In the genomic region with DNA sequence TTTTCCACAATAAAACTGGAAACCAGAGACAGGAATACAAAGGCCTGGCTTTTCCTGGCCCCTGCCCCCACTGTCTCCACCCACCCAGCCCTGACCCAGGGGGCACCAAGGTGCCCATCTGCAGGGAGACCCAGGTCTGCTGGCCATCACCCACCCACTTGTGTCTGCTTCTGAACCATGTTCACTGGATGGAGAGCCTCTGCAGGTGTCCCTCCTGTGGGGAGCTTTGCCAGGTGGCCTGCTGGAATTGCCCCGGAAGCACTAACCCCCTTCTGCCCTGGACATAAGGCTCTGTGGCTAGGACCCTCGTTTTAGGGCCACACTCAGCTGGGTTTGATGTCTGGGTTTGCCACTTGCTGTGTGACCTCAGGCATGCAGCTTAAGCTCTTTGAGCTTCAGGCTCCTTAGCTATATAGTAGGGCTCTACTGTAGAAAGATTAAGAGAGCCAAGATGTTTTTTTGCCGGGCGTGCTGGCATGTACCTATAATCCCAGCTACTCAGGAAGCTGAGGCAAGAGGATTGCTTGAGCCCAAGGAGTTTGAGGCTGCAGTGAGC, we compare ENCODE assay signal across 16 cellular contexts. TPM values are rescaled to one million over a fixed set of nuclear protein-coding genes. Genes with fewer than 3 reads are reported as not detected.
DNase-seq lines count a peak whose midpoint lies in the region; ATAC-seq and TF ChIP-seq lines count a peak whose summit lies in the region.
"Had no signal": no experiment of that assay in that cellular context is flagged by ENCODE, and none has a peak within 500 bp of the region (broad histone marks: within the 10 kb centered on the region; RNA-seq: fewer than 3 reads in every experiment).

No MANE protein-coding gene starts in this region.

- no peak for DNase-seq in CD4-positive, alpha-beta T cell
- DNase-seq in GM13976 (ENCODE audit: low spot score) (peak; percentile 22), epidermal melanocyte (ENCODE audit: insufficient read length, low spot score) (peak; percentile 17), retina (peak; percentile 1), glomerular visceral epithelial cell (ENCODE audit: extremely low spot score) (no peak), mesenchymal stem cell (no peak), HK-2 (ENCODE audit: unreplicated experiment) (no peak)
- DNase-seq: GM23248, KBM-7, NCI-H146, NCI-H2081 treated with DMSO at 0.1 percent for 48 hours, NCI-H2227 treated with DMSO at 0.1 percent for 48 hours, NCI-H526, PC-3, SHP77 treated with DMSO at 0.1 percent for 48 hours had no signal

- peaks cover 56% of the 10 kb centered on the region for H3K27me3 ChIP-seq in CD4-positive, alpha-beta T cell (ENCODE audit: control insufficient read depth, insufficient read depth, low read length)
- no peaks in the 10 kb centered on the region for H3K27me3 ChIP-seq in mesenchymal stem cell (ENCODE audit: control insufficient read depth in 1 of 2, insufficient read depth in 1 of 2, low read length in 2 of 2)

- H3K4me2 ChIP-seq in mesenchymal stem cell (ENCODE audit: low read length, poor library complexity, severe bottlenecking) = no peak overlapping the region

- TF ChIP-seq CTCF in CD4-positive, alpha-beta T cell (IDR thresholded peaks at IDR 0.05) = no peak
- TF ChIP-seq CTCF in GM13976 (IDR thresholded peaks at IDR 0.05; ENCODE audit: borderline replicate concordance, control extremely low read depth, extremely low read depth, insufficient read depth, missing control alignments) = no peak

- H3K18ac ChIP-seq in mesenchymal stem cell (ENCODE audit: low read depth in 1 of 2, low read length in 2 of 2) = no peak overlapping the region

- H3K9ac ChIP-seq in mesenchymal stem cell (ENCODE audit: low read length) = no peak overlapping the region
- H3K9ac ChIP-seq: GM23248 had no signal

- peaks cover 28% of the 10 kb centered on the region for H3K4me1 Mint-ChIP-seq in CD4-positive, alpha-beta T cell (ENCODE audit: low read depth)

- CTCF ChIA-PET in CD4-positive, alpha-beta T cell (lab: Charles Lee) = no interaction called here

- H2BK5ac ChIP-seq in mesenchymal stem cell (ENCODE audit: low read depth, low read length, poor library complexity, severe bottlenecking) = no peak overlapping the region

- H3K27me3 Mint-ChIP-seq in CD4-positive, alpha-beta T cell = peaks cover 55% of the 10 kb centered on the region

- H3K4ac ChIP-seq in mesenchymal stem cell (ENCODE audit: low read depth in 1 of 2, low read length in 2 of 2) = no peak overlapping the region

- no peak overlapping the region for H3K14ac ChIP-seq in mesenchymal stem cell (ENCODE audit: low read length in 2 of 2)

- no peak overlapping the region for H2BK12ac ChIP-seq in mesenchymal stem cell (ENCODE audit: low read length in 2 of 2)

- H2BK120ac ChIP-seq in mesenchymal stem cell (ENCODE audit: low read depth, low read length) = no peak overlapping the region

- WGBS in mesenchymal stem cell = 90% methylated on average over 4 of the region's 4 CpGs

- peak overlapping the region; percentile 76 for H3K4me3 Mint-ChIP-seq in CD4-positive, alpha-beta T cell

- no peak overlapping the region for H3K27ac ChIP-seq in CD4-positive, alpha-beta T cell (ENCODE audit: low read depth, low read length)
- H3K27ac ChIP-seq in mesenchymal stem cell (ENCODE audit: low read length, poor library complexity, severe bottlenecking) = no peak overlapping the region
- H3K27ac ChIP-seq: GM23248 had no signal

- no peak overlapping the region for H4K8ac ChIP-seq in mesenchymal stem cell (ENCODE audit: low read length)

- H4K91ac ChIP-seq in mesenchymal stem cell (ENCODE audit: low read length) = no peak overlapping the region

- H3K79me1 ChIP-seq in mesenchymal stem cell (replicated peaks; ENCODE audit: low read length, poor library complexity, severe bottlenecking) = peaks cover 53% of the 10 kb centered on the region

- no peak overlapping the region for H2AK5ac ChIP-seq in mesenchymal stem cell (ENCODE audit: low read length, severe bottlenecking)

- POLR2A ChIA-PET in CD4-positive, alpha-beta T cell (lab: Charles Lee) = interaction anchor here (6.7 kb wide), 1 partner anchor 30 kb away, joined by 67 read pairs; no protein-coding TSS in a partner anchor

- ATAC-seq in CD4-positive, alpha-beta T cell (ENCODE audit: poor library complexity) = no peak
- no peak for ATAC-seq in HG03442 (IDR thresholded peaks at IDR 0.05; ENCODE audit: unreplicated experiment)
- ATAC-seq: PC-3 had no signal

- intact Hi-C loops in CD4-positive, alpha-beta T cell (cut with DNase I, micrococcal nuclease) = no loop called here

- H2BK15ac ChIP-seq in mesenchymal stem cell (ENCODE audit: low read depth, poor library complexity, severe bottlenecking) = no peak overlapping the region

- H3K27ac Mint-ChIP-seq in CD4-positive, alpha-beta T cell = no peak overlapping the region

- H3K4me3 ChIP-seq in mesenchymal stem cell (ENCODE audit: insufficient read depth in 1 of 2, low read depth in 1 of 2, low read length in 2 of 2) = peak overlapping the region in 1 of 2 experiments; percentile 4
- H3K4me3 ChIP-seq: GM23248 had no signal

- peaks cover 5% of the 10 kb centered on the region for H3K36me3 Mint-ChIP-seq in CD4-positive, alpha-beta T cell (ENCODE audit: low read depth)

- H3K9me3 Mint-ChIP-seq in CD4-positive, alpha-beta T cell = no peaks in the 10 kb centered on the region

- no peaks in the 10 kb centered on the region for H3K9me3 ChIP-seq in CD4-positive, alpha-beta T cell (ENCODE audit: control insufficient read depth, low read length)
- no peaks in the 10 kb centered on the region for H3K9me3 ChIP-seq in mesenchymal stem cell (ENCODE audit: control insufficient read depth, low read length)

- H3K36me3 ChIP-seq in mesenchymal stem cell (ENCODE audit: control insufficient read depth in 1 of 2, insufficient read depth in 2 of 2, low read depth in 1 of 2, low read length in 2 of 2) = peaks cover 6 to 40% of the 10 kb centered on the region in 2 experiments

- H3K4me1 ChIP-seq in mesenchymal stem cell (ENCODE audit: control insufficient read depth, insufficient read depth, low read depth, low read length) = peaks cover 46% of the 10 kb centered on the region

- in situ Hi-C loops in GM13976 (cut with MboI; ENCODE audit: low sequenced_read_pairs, unreplicated experiment) = no loop called here

- H2AFZ ChIP-seq in mesenchymal stem cell (ENCODE audit: low read depth, low read length) = no peak overlapping the region
- H2AFZ ChIP-seq: GM23248 had no signal

- H3K23ac ChIP-seq in mesenchymal stem cell (ENCODE audit: low read length in 2 of 2) = no peak overlapping the region

RNA-seq across cellular contexts. Expression of gene SCARF2, which starts 3.9 kb away (rescaled TPM):
- 1 to 10 TPM; 2.5 to 3.1 TPM for total RNA-seq in CD4-positive, alpha-beta T cell
- 23.7 TPM for polyA plus RNA-seq in mesenchymal stem cell (2013, experiment 1 of 2)
- polyA plus RNA-seq in mesenchymal stem cell (2013, experiment 2 of 2) = 24.0 TPM

RNA-seq across cellular contexts. Expression of gene ZNF74, which starts 39.8 kb away (rescaled TPM):
- total RNA-seq in CD4-positive, alpha-beta T cell = 1 to 10 TPM; 1.7 to 2.3 TPM
- polyA plus RNA-seq in mesenchymal stem cell (2013, experiment 1 of 2) = 4.9 TPM
- polyA plus RNA-seq in mesenchymal stem cell (2013, experiment 2 of 2) = 5.0 TPM

Comparison
In these comparisons a context has a peak if more than half of its experiments do, and no peak if none do; other contexts are left out.
1. DNase-seq: peak in GM13976 (single experiment), epidermal melanocyte (single experiment) and retina (single experiment); none in CD4-positive, alpha-beta T cell (0 of 10), glomerular visceral epithelial cell (single experiment), mesenchymal stem cell (single experiment) and HK-2 (single experiment).